ENCODE assay signal across 21 cellular contexts in the genomic region with DNA sequence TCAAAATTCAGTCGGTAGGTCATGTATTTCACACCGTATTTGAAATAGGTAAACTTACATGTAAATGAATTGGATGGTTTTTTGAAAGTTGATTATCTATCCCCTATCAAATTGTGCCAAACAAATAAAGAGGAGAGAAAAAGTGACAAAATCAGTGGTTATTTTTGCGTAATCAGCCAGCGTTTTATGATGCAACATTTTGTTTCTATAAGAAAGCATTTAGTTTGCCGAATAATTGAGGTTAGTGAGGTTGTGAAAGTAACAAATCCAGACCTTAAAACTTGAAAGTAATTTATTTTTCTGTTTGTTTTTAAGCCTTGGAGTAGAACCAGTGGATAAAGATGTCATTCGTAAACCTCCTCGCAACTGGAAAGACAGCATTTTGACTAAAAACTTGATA. TPM values are rescaled to one million over a fixed set of nuclear protein-coding genes. Genes with fewer than 3 reads are reported as not detected.
DNase-seq lines count a peak whose midpoint lies in the region; ATAC-seq and TF ChIP-seq lines count a peak whose summit lies in the region.
"Had no signal": no experiment of that assay in that cellular context is flagged by ENCODE, and none has a peak within 500 bp of the region (broad histone marks: within the 10 kb centered on the region; RNA-seq: fewer than 3 reads in every experiment).

No MANE protein-coding gene starts in this region.

- dilution Hi-C loops in IMR-90 (cut with HindIII; ENCODE audit: low sequenced_read_pairs, unreplicated experiment) = no loop called here

- no peak overlapping the region for H4K8ac ChIP-seq in IMR-90 (ENCODE audit: low read depth in 2 of 2, low read length in 2 of 2)

- no peak overlapping the region for H3K4ac ChIP-seq in IMR-90 (ENCODE audit: low read depth, low read length)

- WGBS in IMR-90 (ENCODE audit: extremely low coverage in 2 of 2, insufficient read length in 1 of 2), 2 experiments = no CpG with 5 or more reads among the region's 7 CpGs

- ATAC-seq in IMR-90 (ENCODE audit: low read depth) = no peak
- ATAC-seq: CD8-positive, alpha-beta T cell; gastroesophageal sphincter; Right ventricle myocardium inferior had no signal

- H3K4me1 ChIP-seq in IMR-90 (ENCODE audit: control insufficient read depth, insufficient read depth, low read length) = peaks cover 4% of the 10 kb centered on the region; the same call in 1 of the 2 replicates
- H3K4me1 ChIP-seq: gastroesophageal sphincter had no signal

- BruUV-seq in IMR-90 (replicated peaks; lab: Mats Ljungman, UMichigan) = no TSS peak

- H4K20me1 ChIP-seq in IMR-90 (ENCODE audit: insufficient read depth, low read length) = no peaks in the 10 kb centered on the region

- H2BK5ac ChIP-seq in IMR-90 (ENCODE audit: low read depth, low read length, poor library complexity, severe bottlenecking) = no peak overlapping the region

- no peaks in the 10 kb centered on the region for H3K9me1 ChIP-seq in IMR-90 (ENCODE audit: insufficient read depth, low read length)

- no peak overlapping the region for H2AK5ac ChIP-seq in IMR-90 (ENCODE audit: low read depth, low read length)

- no peak for TF ChIP-seq CTCF in IMR-90 (conservative IDR thresholded peaks at IDR 0.05; ENCODE audit: low read depth, low read length)

- no peak overlapping the region for H4K5ac ChIP-seq in IMR-90 (ENCODE audit: low read depth, low read length)

- H3K27ac ChIP-seq in IMR-90 (ENCODE audit: insufficient read depth, low read length) (no peak overlapping the region), SK-N-MC (peak overlapping the region; percentile 69)
- H3K27ac ChIP-seq: gastroesophageal sphincter had no signal

- H4K91ac ChIP-seq in IMR-90 (ENCODE audit: insufficient read depth, low read depth, low read length) = no peak overlapping the region

- no peak overlapping the region for H3K14ac ChIP-seq in IMR-90 (replicated peaks; ENCODE audit: low read depth, low read length)

- TF ChIP-seq POLR2A in IMR-90 (IDR thresholded peaks at IDR 0.05; ENCODE audit: low read depth, low read length) = no peak

- H2AK9ac ChIP-seq in IMR-90 (replicated peaks; ENCODE audit: low read depth, low read length, poor library complexity) = no peak overlapping the region

- H3K9me3 ChIP-seq in IMR-90 (ENCODE audit: control insufficient read depth, insufficient read depth, low read length) = no peaks in the 10 kb centered on the region
- no peaks in the 10 kb centered on the region for H3K9me3 ChIP-seq in SK-N-MC (ENCODE audit: low read depth, low read length)
- H3K9me3 ChIP-seq: gastroesophageal sphincter, MG63 had no signal

- H3K27me3 ChIP-seq in IMR-90 (ENCODE audit: control insufficient read depth, insufficient read depth, low read length) = no peaks in the 10 kb centered on the region
- H3K27me3 ChIP-seq: gastroesophageal sphincter, MG63 had no signal

- TF ChIP-seq RAD21 in IMR-90 (IDR thresholded peaks at IDR 0.05; ENCODE audit: low read length) = no peak

- H3K4me2 ChIP-seq in IMR-90 (ENCODE audit: low read depth, low read length) = no peak overlapping the region

- no peak overlapping the region for H3K18ac ChIP-seq in IMR-90 (ENCODE audit: low read depth, low read length)

- DNase-seq in CD1c-positive myeloid dendritic cell (ENCODE audit: extremely low spot score) (peak; percentile 20), IMR-90 (no peak), SK-N-MC (ENCODE audit: low read depth, low spot score) (no peak), iris pigment epithelial cell (ENCODE audit: low read depth) (peak; percentile 72), T-helper 9 cell (no peak)
- DNase-seq in activated naive CD4-positive, alpha-beta T cell treated with anti-CD3 and anti-CD28 coated beads, Interleukin-2, amount 10 ng/mL, durations not matched to agents 7 days and 5 days = no peak
- DNase-seq in stimulated activated CD4-positive, alpha-beta T cell treated with anti-CD3 and anti-CD28 coated beads, Interleukin-4, amount 100 ng/mL, for 1 hour = no peak
- DNase-seq: activated CD4-positive, alpha-beta T cell treated with anti-CD3 and anti-CD28 coated beads for 1 hour; activated T-cell treated with anti-CD3 and anti-CD28 coated beads, Interleukin-2, amount 50 U/mL, for 24 hours; anterior cingulate cortex; CD8-positive, alpha-beta T cell; central memory CD4-positive, alpha-beta T cell; DMS153; islet precursor cell; MG63; NCI-H1694; NCI-H2171 treated with DMSO at 0.1 percent for 48 hours; NCI-H526 had no signal

- H3K36me3 ChIP-seq in IMR-90 (ENCODE audit: control insufficient read depth, insufficient read depth, low read length) (peaks cover 7% of the 10 kb centered on the region), SK-N-MC (ENCODE audit: insufficient read depth, low read length) (peaks cover 69% of the 10 kb centered on the region)

- H2BK120ac ChIP-seq in IMR-90 (ENCODE audit: low read depth, low read length) = no peak overlapping the region

- H2BK20ac ChIP-seq in IMR-90 (ENCODE audit: low read depth, low read length) = no peak overlapping the region

- peaks cover 1 to 2% of the 10 kb centered on the region in 2 experiments; a peak in 1 of 4 replicates for H3K79me1 ChIP-seq in IMR-90 (ENCODE audit: low read depth in 1 of 2, low read length in 2 of 2)

- no peaks in the 10 kb centered on the region for H3K4me1 Mint-ChIP-seq in activated naive CD4-positive, alpha-beta T cell treated with anti-CD3 and anti-CD28 coated beads, Interleukin-2, amount 10 ng/mL, durations not matched to agents 7 days and 5 days

- H3K27ac Mint-ChIP-seq in activated naive CD4-positive, alpha-beta T cell treated with anti-CD3 and anti-CD28 coated beads, Interleukin-2, amount 10 ng/mL, durations not matched to agents 7 days and 5 days = no peak overlapping the region
- H3K27ac Mint-ChIP-seq: activated T-cell treated with anti-CD3 and anti-CD28 coated beads, Interleukin-2, amount 50 U/mL, for 24 hours; CD8-positive, alpha-beta T cell; progenitor cell of endocrine pancreas had no signal

- H3K36me3 Mint-ChIP-seq in activated naive CD4-positive, alpha-beta T cell treated with anti-CD3 and anti-CD28 coated beads, Interleukin-2, amount 10 ng/mL, durations not matched to agents 7 days and 5 days = peaks cover 25% of the 10 kb centered on the region

- no peaks in the 10 kb centered on the region for H3K27me3 Mint-ChIP-seq in activated naive CD4-positive, alpha-beta T cell treated with anti-CD3 and anti-CD28 coated beads, Interleukin-2, amount 10 ng/mL, durations not matched to agents 7 days and 5 days
- H3K27me3 Mint-ChIP-seq: activated T-cell treated with anti-CD3 and anti-CD28 coated beads, Interleukin-2, amount 50 U/mL, for 24 hours; progenitor cell of endocrine pancreas had no signal

- no peaks in the 10 kb centered on the region for H3K9me3 Mint-ChIP-seq in activated naive CD4-positive, alpha-beta T cell treated with anti-CD3 and anti-CD28 coated beads, Interleukin-2, amount 10 ng/mL, durations not matched to agents 7 days and 5 days
- H3K9me3 Mint-ChIP-seq: activated T-cell treated with anti-CD3 and anti-CD28 coated beads, Interleukin-2, amount 50 U/mL, for 24 hours; CD8-positive, alpha-beta T cell had no signal

- intact Hi-C loops in IMR-90 (cut with micrococcal nuclease) = no loop called here

- H3K4me3 Mint-ChIP-seq in activated naive CD4-positive, alpha-beta T cell treated with anti-CD3 and anti-CD28 coated beads, Interleukin-2, amount 10 ng/mL, durations not matched to agents 7 days and 5 days = no peak overlapping the region
- H3K4me3 Mint-ChIP-seq: activated T-cell treated with anti-CD3 and anti-CD28 coated beads, Interleukin-2, amount 50 U/mL, for 24 hours; CD8-positive, alpha-beta T cell had no signal

- no peak overlapping the region for H2AFZ ChIP-seq in IMR-90 (replicated peaks; ENCODE audit: low read length, poor library complexity)

- no peak overlapping the region for H2BK15ac ChIP-seq in IMR-90 (ENCODE audit: low read depth, low read length)

- CTCF ChIA-PET in IMR-90 (lab: Yijun Ruan, JAX) = no interaction called here
- CTCF ChIA-PET in activated naive CD4-positive, alpha-beta T cell treated with anti-CD3 and anti-CD28 coated beads, Interleukin-2, amount 10 ng/mL, durations not matched to agents 7 days and 5 days (lab: Charles Lee) = no interaction called here

- POLR2A ChIA-PET in IMR-90 (lab: Charles Lee; ENCODE audit: unreplicated experiment) = no interaction called here

- in situ Hi-C loops in IMR-90 (cut with MboI; ENCODE audit: low sequenced_read_pairs) = loop anchor here (25.0 kb wide), 1 partner anchor 260 kb away; a partner anchor contains a TSS

- H3K9ac ChIP-seq in IMR-90 (ENCODE audit: low read depth, low read length) (no peak overlapping the region), SK-N-MC (ENCODE audit: insufficient read length) (peak overlapping the region; percentile 8)

- H3K23ac ChIP-seq in IMR-90 (ENCODE audit: low read depth, low read length) = no peak overlapping the region

- no peak overlapping the region for H3K56ac ChIP-seq in IMR-90 (ENCODE audit: extremely low read depth, insufficient read depth, low read length)

- H3K4me3 ChIP-seq in IMR-90 (ENCODE audit: insufficient read depth, low read depth, low read length) (no peak overlapping the region), SK-N-MC (no peak overlapping the region)
- H3K4me3 ChIP-seq: gastroesophageal sphincter, MG63 had no signal

TF ChIP-seq in IMR-90, 13 proteins besides CTCF, POLR2A, EP300 and RAD21:
- TF ChIP-seq FOS (IDR thresholded peaks at IDR 0.05; ENCODE audit: low read depth, low read length) = no peak
- peak; percentile 82 for TF ChIP-seq CEBPB (IDR thresholded peaks at IDR 0.05; ENCODE audit: low read depth, low read length)
- TF ChIP-seq RFX5 (IDR thresholded peaks at IDR 0.05; ENCODE audit: low read depth, low read length) = no peak
- no peak for TF ChIP-seq BHLHE40 (IDR thresholded peaks at IDR 0.05; ENCODE audit: low read depth, low read length)

RNA-seq across cellular contexts. Expression of a gene that starts 29.3 kb away (rescaled TPM):
- 7.5 and 8.1 TPM in 2 replicates for total RNA-seq in IMR-90 (2012; rRNA removed)
- 3.2 and 3.3 TPM in 2 replicates for polyA plus RNA-seq in IMR-90 (2012; rRNA removed)
- polyA plus RNA-seq in IMR-90 (2012; cell fraction: cytosol; rRNA removed) = 1.3 and 1.9 TPM in 2 replicates
- 0.82 and 3.4 TPM in 2 replicates for polyA plus RNA-seq in IMR-90 (2012; cell fraction: nucleus; rRNA removed; ENCODE audit: low replicate concordance)

RNA-seq across cellular contexts. Expression of a gene that starts 29.4 kb away (rescaled TPM):
- 1.6 and 1.9 TPM in 2 replicates for total RNA-seq in IMR-90 (2012; rRNA removed)
- polyA plus RNA-seq in IMR-90 (2012; rRNA removed) = 0.80 and 1.1 TPM in 2 replicates
- polyA plus RNA-seq in IMR-90 (2012; cell fraction: cytosol; rRNA removed) = 0.19 and 0.32 TPM in 2 replicates
- 0.28 and 1.9 TPM in 2 replicates for polyA plus RNA-seq in IMR-90 (2012; cell fraction: nucleus; rRNA removed; ENCODE audit: low replicate concordance)

Comparison
In these comparisons a context has a peak if more than half of its experiments do, and no peak if none do; other contexts are left out.
1. DNase-seq: peak in CD1c-positive myeloid dendritic cell (single experiment) and iris pigment epithelial cell (single experiment); none in IMR-90 (single experiment), SK-N-MC (single experiment), T-helper 9 cell (single experiment), activated naive CD4-positive, alpha-beta T cell treated with anti-CD3 and anti-CD28 coated beads, Interleukin-2, amount 10 ng/mL, durations not matched to agents 7 days and 5 days (single experiment) and stimulated activated CD4-positive, alpha-beta T cell treated with anti-CD3 and anti-CD28 coated beads, Interleukin-4, amount 100 ng/mL, for 1 hour (single experiment).